ENCODE assay signal across 19 cellular contexts in the genomic region with DNA sequence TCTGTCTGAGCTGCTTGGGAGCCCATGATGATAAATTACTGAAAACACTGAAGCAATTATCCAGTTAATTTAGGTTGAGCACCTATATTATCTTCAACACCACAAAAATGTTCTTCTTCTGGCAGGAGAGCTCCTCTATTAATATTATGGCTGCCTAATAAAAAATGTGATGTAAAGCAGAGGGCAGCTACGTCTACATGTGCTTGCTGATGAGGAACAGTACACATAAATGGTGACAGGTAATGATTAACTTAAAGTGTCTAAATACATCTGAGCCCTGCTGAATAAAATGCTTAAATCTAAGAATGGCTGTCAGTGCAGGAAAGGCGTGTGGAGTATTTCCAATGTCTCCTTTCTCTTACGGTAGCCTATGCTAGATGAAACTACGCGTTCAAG.
DNase-seq lines count a peak whose midpoint lies in the region; ATAC-seq and TF ChIP-seq lines count a peak whose summit lies in the region.
"Had no signal": no experiment of that assay in that cellular context is flagged by ENCODE, and none has a peak within 500 bp of the region (broad histone marks: within the 10 kb centered on the region; RNA-seq: fewer than 3 reads in every experiment).

No MANE protein-coding gene starts in this region.

- CTCF ChIA-PET in RWPE1 (lab: Yijun Ruan, JAX), result no interaction called here

- ATAC-seq in Right ventricle myocardium superior (ENCODE audit: poor library complexity) (peak; percentile 34), right cardiac atrium (no peak)
- ATAC-seq: GM12878, GM23338, HCT116 had no signal

- intact Hi-C loops in Right ventricle myocardium superior (cut with DNase I) (no loop called here), right cardiac atrium (cut with DNase I) (no loop called here)

- H3K9me3 ChIP-seq in right cardiac atrium (ENCODE audit: control insufficient read depth, low read length), result no peaks in the 10 kb centered on the region

- no peak overlapping the region for H3K27ac ChIP-seq in right cardiac atrium (ENCODE audit: low read length)
- no peak overlapping the region for H3K27ac ChIP-seq in RWPE1

- POLR2A ChIA-PET in RWPE1 (lab: Yijun Ruan, JAX; ENCODE audit: low non-redundant PET), result no interaction called here

- no peak for TF ChIP-seq CTCF in RWPE1 (conservative IDR thresholded peaks at IDR 0.05; ENCODE audit: low read depth)

- no peak overlapping the region for H3K4me3 ChIP-seq in right cardiac atrium (ENCODE audit: low read length)
- H3K4me3 ChIP-seq: GM12878, GM23338 had no signal

- H3K4me1 ChIP-seq in right cardiac atrium (ENCODE audit: control insufficient read depth, insufficient read depth, low read length), result no peaks in the 10 kb centered on the region

- whole genome bisulfite sequencing in right cardiac atrium, result 78% methylated on average over 5 of the region's 5 CpGs

- H3K27me3 ChIP-seq in right cardiac atrium (ENCODE audit: control insufficient read depth, insufficient read depth), result no peaks in the 10 kb centered on the region

- DNase-seq in Right ventricle myocardium superior (no peak), right cardiac atrium (no peak), DMS53 (lab: John Stamatoyannopoulos, UW) (peak; percentile 59), M059J (ENCODE audit: low read depth) (peak; percentile 24), anterior cingulate cortex (lab: John Stamatoyannopoulos, UW) (no peak), T1000 (lab: John Stamatoyannopoulos, UW) (no peak), RWPE1 (ENCODE audit: low spot score) (no peak)
- DNase-seq: 8988T; C1 segment of cervical spinal cord; Calu3; CD4-positive, alpha-beta memory T cell; COR-L47; DMS79; EL; GDM1; H9 had no signal

Comparison
In these comparisons a context has a peak if more than half of its experiments do, and no peak if none do; other contexts are left out.
1. DNase-seq: peak in DMS53 (single experiment) and M059J (single experiment); none in Right ventricle myocardium superior (single experiment), right cardiac atrium (0 of 3), anterior cingulate cortex (0 of 58), T1000 (single experiment) and RWPE1 (single experiment).